In genomic region chr1:93613895-93614294, GRCh38 we compare ENCODE assay signal across 8 cellular contexts.
A peak's percentile ranks its signal among the peaks of the same experiment; 100 is the strongest.
DNase-seq lines count a peak whose midpoint lies in the region; ATAC-seq and TF ChIP-seq lines count a peak whose summit lies in the region.

No MANE protein-coding gene starts in this region.

- H3K9ac ChIP-seq in SK-N-SH: peak overlapping the region; percentile 52; the same call in 1 of the 2 replicates

- peak overlapping the region; percentile 97 to 98 for H3K27ac ChIP-seq in SK-N-SH (ENCODE audit: low read depth in 2 of 2, low read length in 1 of 2)

- 42% methylated on average over 11 of the region's 11 CpGs for WGBS in SK-N-SH (ENCODE audit: low lambda C conversion rate)

- no peaks in the 10 kb centered on the region for H3K27me3 ChIP-seq in SK-N-SH (ENCODE audit: insufficient read depth)

- TF ChIP-seq RAD21 in SK-N-SH (IDR thresholded peaks at IDR 0.05; ENCODE audit: low read length): no peak

- POLR2A ChIA-PET in SK-N-SH (lab: Yijun Ruan, JAX): no interaction called here

- DNase-seq in AG08395 (ENCODE audit: low spot score) (peak; percentile 56), SK-N-SH (no peak), fibroblast of the aortic adventitia (ENCODE audit: low read depth) (peak; percentile 88), omental fat pad (ENCODE audit: low spot score) (no peak), NCI-H1105 treated with DMSO at 0.1 percent for 48 hours (lab: John Stamatoyannopoulos, UW) (no peak), activated gamma-delta T cell treated with Interleukin-2 at 50 U/mL for 16 hours (no peak), KG1 (lab: John Stamatoyannopoulos, UW) (no peak)

- TF ChIP-seq CTCF in SK-N-SH (IDR thresholded peaks at IDR 0.05): no peak
- TF ChIP-seq CTCF in fibroblast of the aortic adventitia (IDR thresholded peaks at IDR 0.05; ENCODE audit: insufficient read depth, low read length): no peak
- TF ChIP-seq CTCF in omental fat pad (IDR thresholded peaks at IDR 0.05): no peak

- H3K36me3 ChIP-seq in SK-N-SH (replicated peaks in 1 of 2; ENCODE audit: control insufficient read depth in 1 of 2, insufficient read depth in 2 of 2, low read length in 1 of 2): no peaks in the 10 kb centered on the region

- peaks cover 98% of the 10 kb centered on the region for H3K79me2 ChIP-seq in SK-N-SH (ENCODE audit: insufficient read depth)

- peaks cover 71% of the 10 kb centered on the region for H3F3A ChIP-seq in SK-N-SH (replicated peaks; ENCODE audit: insufficient read depth)

- TF ChIP-seq EP300 in SK-N-SH (IDR thresholded peaks at IDR 0.05; ENCODE audit: borderline replicate concordance in 1 of 2, low read depth in 1 of 2, low read length in 1 of 2): no peak

- CTCF ChIA-PET in SK-N-SH (lab: Yijun Ruan, JAX): interaction anchor here (0.6 to 28.6 kb wide), 5 partner anchors 12 to 295 kb away, joined by 3 to 591 read pairs (median 4); partner anchors contain the start of gene GCLM

- H3K9me3 ChIP-seq in SK-N-SH: no peaks in the 10 kb centered on the region

- no peak overlapping the region for H2AFZ ChIP-seq in SK-N-SH (ENCODE audit: low read depth)

- H3K9me2 ChIP-seq in SK-N-SH: no peaks in the 10 kb centered on the region

- peaks cover 6% of the 10 kb centered on the region; the same call in 1 of the 2 replicates for H4K20me1 ChIP-seq in SK-N-SH (ENCODE audit: insufficient read depth)

- H3K4me3 ChIP-seq in SK-N-SH (ENCODE audit: low read depth in 2 of 2, low read length in 1 of 2) (peak overlapping the region in 1 of 2 experiments; percentile 19; a peak in 1 of 4 replicates), fibroblast of the aortic adventitia (ENCODE audit: low read depth, low read length) (peak overlapping the region; percentile 71)

- ATAC-seq in omental fat pad (ENCODE audit: low FRiP score): peak; percentile 56
- ATAC-seq in HG03378 (IDR thresholded peaks at IDR 0.05; ENCODE audit: unreplicated experiment): no peak

- peaks cover 80 to 83% of the 10 kb centered on the region in 2 experiments for H3K4me1 ChIP-seq in SK-N-SH (ENCODE audit: control insufficient read depth in 1 of 2, insufficient read depth in 2 of 2, low read depth in 1 of 2, low read length in 1 of 2)

- H3K4me2 ChIP-seq in SK-N-SH: peak overlapping the region; percentile 60

TF ChIP-seq in SK-N-SH, 30 proteins besides CTCF, POLR2A, EP300 and RAD21:
- TF ChIP-seq TAF1 (IDR thresholded peaks at IDR 0.05; ENCODE audit: borderline replicate concordance, low read depth, low read length) (no peak), SMC3 (IDR thresholded peaks at IDR 0.05; ENCODE audit: low read depth, low read length) (no peak), RFX5 (IDR thresholded peaks at IDR 0.05; ENCODE audit: low read length) (no peak), MAX (IDR thresholded peaks at IDR 0.05; ENCODE audit: low read depth) (peak; percentile 38; the same call in 1 of the 2 replicates), GABPA (IDR thresholded peaks at IDR 0.05; ENCODE audit: low read depth) (no peak), FOXJ3 (CRISPR knock-in tag; IDR thresholded peaks at IDR 0.05) (no peak), YY1 (IDR thresholded peaks at IDR 0.05; ENCODE audit: low read depth) (no peak), CHD2 (IDR thresholded peaks at IDR 0.05; ENCODE audit: low read length, partially characterized antibody) (no peak)

Comparison
In these comparisons a context has a peak if more than half of its experiments do, and no peak if none do; other contexts are left out.
1. DNase-seq: peak in AG08395 (single experiment) and fibroblast of the aortic adventitia (single experiment); none in SK-N-SH (single experiment), omental fat pad (single experiment), NCI-H1105 treated with DMSO at 0.1 percent for 48 hours (single experiment), activated gamma-delta T cell treated with Interleukin-2 at 50 U/mL for 16 hours (single experiment) and KG1 (single experiment).